Comparison of ENCODE assay signal across 22 cellular contexts in genomic region chr2:211946960-211947359, GRCh38.
DNase-seq lines count a peak whose midpoint lies in the region; ATAC-seq and TF ChIP-seq lines count a peak whose summit lies in the region.
"Had no signal": no experiment of that assay in that cellular context is flagged by ENCODE, and none has a peak within 500 bp of the region (broad histone marks: within the 10 kb centered on the region; RNA-seq: fewer than 3 reads in every experiment).

No MANE protein-coding gene starts in this region.

- no peak for TF ChIP-seq CTCF in MM.1S (IDR thresholded peaks at IDR 0.05; ENCODE audit: low read length)

- no peaks in the 10 kb centered on the region for H3K27me3 ChIP-seq in MM.1S (replicated peaks; ENCODE audit: insufficient read depth, low read length)
- no peaks in the 10 kb centered on the region for H3K27me3 ChIP-seq in effector memory CD4-positive, alpha-beta T cell (replicated peaks; ENCODE audit: control insufficient read depth, insufficient read depth, low read length, poor library complexity, severe bottlenecking)
- H3K27me3 ChIP-seq: BE2C, Peyer's patch, SJCRH30 had no signal

- no peaks in the 10 kb centered on the region for H3K36me3 ChIP-seq in MM.1S (replicated peaks; ENCODE audit: insufficient read depth, low read length)
- H3K36me3 ChIP-seq in effector memory CD4-positive, alpha-beta T cell (ENCODE audit: control insufficient read depth, insufficient read depth, low read length), result no peaks in the 10 kb centered on the region
- H3K36me3 ChIP-seq: BE2C, HAP-1, Peyer's patch, SJCRH30 had no signal

- H3K27ac ChIP-seq in MM.1S (ENCODE audit: low read length), result peak overlapping the region; percentile 33; the same call in 1 of the 2 replicates
- no peak overlapping the region for H3K27ac ChIP-seq in effector memory CD4-positive, alpha-beta T cell (ENCODE audit: insufficient read depth, low read length, poor library complexity, severe bottlenecking)
- H3K27ac ChIP-seq: GM23248, Peyer's patch, SJCRH30 had no signal

- no peaks in the 10 kb centered on the region for H3K79me2 ChIP-seq in MM.1S (ENCODE audit: low read length)

- H3K9me2 ChIP-seq in MM.1S (replicated peaks; ENCODE audit: insufficient read depth, low read length), result no peaks in the 10 kb centered on the region

- peaks cover 36% of the 10 kb centered on the region for H3K4me1 ChIP-seq in MM.1S (ENCODE audit: low read length)
- no peaks in the 10 kb centered on the region for H3K4me1 ChIP-seq in effector memory CD4-positive, alpha-beta T cell (ENCODE audit: control insufficient read depth, insufficient read depth, low read length, poor library complexity, severe bottlenecking)
- H3K4me1 ChIP-seq: BE2C, HAP-1, Peyer's patch, SJCRH30 had no signal

- DNase-seq in MM.1S (peak; percentile 57), NCI-H2227 (lab: John Stamatoyannopoulos, UW; ENCODE audit: unreplicated experiment) (no peak), AG08395 (ENCODE audit: low spot score) (no peak), NCI-H146 (lab: John Stamatoyannopoulos, UW) (no peak)
- no peak for DNase-seq in effector memory CD4-positive, alpha-beta T cell
- DNase-seq: BE2C; EL; GF-D8; GM23248; KG1; MV-4-11; NCI-H187; NCI-H2227 treated with DMSO at 0.1 percent for 48 hours; NCI-H510A; NK-92 treated with Interleukin-12 subunit alpha and Interleukin-12 subunit beta, amount 100 ng/mL, for 24 hours; Peyer's patch; SJCRH30; T-helper 1 cell had no signal

- no peak overlapping the region for H3K9ac ChIP-seq in MM.1S (ENCODE audit: low read length)
- H3K9ac ChIP-seq: GM23248 had no signal

- peaks cover 9% of the 10 kb centered on the region; the same call in 1 of the 2 replicates for H3F3A ChIP-seq in MM.1S (ENCODE audit: insufficient read depth, low read length)

- no peak overlapping the region for H2AFZ ChIP-seq in MM.1S (ENCODE audit: low read length)
- H2AFZ ChIP-seq: GM23248 had no signal

- peak; percentile 41 for ATAC-seq in GM18858 (IDR thresholded peaks at IDR 0.05; ENCODE audit: unreplicated experiment)
- ATAC-seq in GM21529 (IDR thresholded peaks at IDR 0.05; ENCODE audit: unreplicated experiment), result peak; percentile 51
- peak; percentile 64 for ATAC-seq in HG03025 (IDR thresholded peaks at IDR 0.05; ENCODE audit: low FRiP score, unreplicated experiment)

- H3K4me2 ChIP-seq in MM.1S (ENCODE audit: low read depth, low read length), result peak overlapping the region; percentile 53; the same call in 1 of the 2 replicates

- no peaks in the 10 kb centered on the region for H3K9me3 ChIP-seq in MM.1S (replicated peaks; ENCODE audit: insufficient read depth, low read length)
- H3K9me3 ChIP-seq in effector memory CD4-positive, alpha-beta T cell (ENCODE audit: control insufficient read depth, low read length), result no peaks in the 10 kb centered on the region
- H3K9me3 ChIP-seq: BE2C, HAP-1, Peyer's patch, SJCRH30 had no signal

- H4K20me1 ChIP-seq in MM.1S (ENCODE audit: insufficient read depth, low read length), result no peaks in the 10 kb centered on the region

- H3K4me3 ChIP-seq in MM.1S (ENCODE audit: low read length), result no peak overlapping the region
- no peak overlapping the region for H3K4me3 ChIP-seq in effector memory CD4-positive, alpha-beta T cell (ENCODE audit: insufficient read depth, low read depth, low read length, poor library complexity, severe bottlenecking)
- H3K4me3 ChIP-seq: GM23248, HAP-1, Peyer's patch, SJCRH30 had no signal
